In genomic region chr20:860891-861290, GRCh38 we compare ENCODE assay signal across 14 cellular contexts. TPM values are rescaled to one million over a fixed set of nuclear protein-coding genes. Genes with fewer than 3 reads are reported as not detected.
DNase-seq lines count a peak whose midpoint lies in the region; ATAC-seq, FAIRE-seq and TF ChIP-seq lines count a peak whose summit lies in the region.
"Had no signal": no experiment of that assay in that cellular context is flagged by ENCODE, and none has a peak within 500 bp of the region (broad histone marks: within the 10 kb centered on the region; RNA-seq: fewer than 3 reads in every experiment).

No MANE protein-coding gene starts in this region.

- no peak for TF ChIP-seq CTCF in epithelial cell of esophagus (IDR thresholded peaks at IDR 0.05; ENCODE audit: insufficient read depth, low read depth, low read length, missing control alignments)
- TF ChIP-seq CTCF in keratinocyte (optimal IDR thresholded peaks at IDR 0.05 in 1 of 3, IDR thresholded peaks at IDR 0.05 in 1 of 3, conservative IDR thresholded peaks at IDR 0.05 in 1 of 3; ENCODE audit: extremely low read depth in 1 of 3, insufficient read depth in 2 of 3, low read length in 3 of 3), result no peak
- TF ChIP-seq CTCF in testis (IDR thresholded peaks at IDR 0.05), result no peak
- no peak for TF ChIP-seq CTCF in smooth muscle cell (IDR thresholded peaks at IDR 0.05; ENCODE audit: borderline replicate concordance, insufficient read depth, poor library complexity, severe bottlenecking)

- H3K9ac ChIP-seq in keratinocyte (ENCODE audit: control insufficient read depth, extremely low read depth, insufficient read depth, low read length) (no peak overlapping the region), smooth muscle cell (ENCODE audit: low read depth) (no peak overlapping the region)
- H3K9ac ChIP-seq: BLaER1 had no signal

- H3K4me3 Mint-ChIP-seq in activated naive CD4-positive, alpha-beta T cell treated with anti-CD3 and anti-CD28 coated beads, Interleukin-2, amount 10 ng/mL, durations not matched to agents 7 days and 5 days, result no peak overlapping the region
- H3K4me3 Mint-ChIP-seq: HFFc6 had no signal

- H3K36me3 ChIP-seq in keratinocyte (ENCODE audit: control insufficient read depth in 2 of 2, extremely low read depth in 1 of 2, insufficient read depth in 2 of 2, low read length in 2 of 2), result no peaks in the 10 kb centered on the region
- no peaks in the 10 kb centered on the region for H3K36me3 ChIP-seq in testis (ENCODE audit: low read depth, missing control alignments)
- H3K36me3 ChIP-seq in smooth muscle cell (ENCODE audit: low read depth), result no peaks in the 10 kb centered on the region

- H3K27ac ChIP-seq in keratinocyte (ENCODE audit: control insufficient read depth, insufficient read depth, low read length) (peak overlapping the region; percentile 47), testis (no peak overlapping the region), smooth muscle cell (ENCODE audit: low read depth) (no peak overlapping the region)
- H3K27ac ChIP-seq: BLaER1 had no signal

- intact Hi-C loops in testis (cut with DNase I; ENCODE audit: low total_unique reads), result no loop called here

- peaks cover 18% of the 10 kb centered on the region for H3K36me3 Mint-ChIP-seq in activated naive CD4-positive, alpha-beta T cell treated with anti-CD3 and anti-CD28 coated beads, Interleukin-2, amount 10 ng/mL, durations not matched to agents 7 days and 5 days
- H3K36me3 Mint-ChIP-seq in activated naive CD4-positive, alpha-beta T cell treated with anti-CD3 and anti-CD28 coated beads, Interleukin-2, amount 50 U/mL, for 72 hours, result no peaks in the 10 kb centered on the region

- peak; percentile 98 for FAIRE-seq in keratinocyte (lab: Jason Lieb, UNC)

- H3K27me3 Mint-ChIP-seq in activated naive CD4-positive, alpha-beta T cell treated with anti-CD3 and anti-CD28 coated beads, Interleukin-2, amount 10 ng/mL, durations not matched to agents 7 days and 5 days, result peaks cover 4% of the 10 kb centered on the region
- H3K27me3 Mint-ChIP-seq: CD4-positive, CD25-positive, alpha-beta regulatory T cell had no signal

- H3K9me1 ChIP-seq in keratinocyte (ENCODE audit: control insufficient read depth, extremely low read depth, insufficient read depth, low read length), result no peaks in the 10 kb centered on the region

- dilution Hi-C loops in keratinocyte (cut with MboI; ENCODE audit: extremely low pct_ligation_motif_present, low sequenced_read_pairs), result no loop called here

- 96 to 100% methylated on average over 2 of the region's 2 CpGs for WGBS in testis, 2 donors
- WGBS in smooth muscle cell (ENCODE audit: low lambda C conversion rate), result 95% methylated on average over 2 of the region's 2 CpGs

- no peak for TF ChIP-seq POLR2A in testis (IDR thresholded peaks at IDR 0.05)

- no peaks in the 10 kb centered on the region for H3F3A ChIP-seq in smooth muscle cell (ENCODE audit: low read depth)

- H3K79me2 ChIP-seq in keratinocyte (ENCODE audit: control insufficient read depth, insufficient read depth, low read length), result no peaks in the 10 kb centered on the region
- no peaks in the 10 kb centered on the region for H3K79me2 ChIP-seq in smooth muscle cell (ENCODE audit: low read depth)

- H3K27ac Mint-ChIP-seq in activated naive CD4-positive, alpha-beta T cell treated with anti-CD3 and anti-CD28 coated beads, Interleukin-2, amount 10 ng/mL, durations not matched to agents 7 days and 5 days, result peak overlapping the region; percentile 52
- no peak overlapping the region for H3K27ac Mint-ChIP-seq in activated naive CD4-positive, alpha-beta T cell treated with anti-CD3 and anti-CD28 coated beads, Interleukin-2, amount 50 U/mL, for 72 hours
- H3K27ac Mint-ChIP-seq: HFFc6 had no signal

- peaks cover 69% of the 10 kb centered on the region for H3K4me1 Mint-ChIP-seq in activated naive CD4-positive, alpha-beta T cell treated with anti-CD3 and anti-CD28 coated beads, Interleukin-2, amount 10 ng/mL, durations not matched to agents 7 days and 5 days

- H4K20me1 ChIP-seq in keratinocyte (ENCODE audit: control insufficient read depth, extremely low read depth, insufficient read depth, low read length), result no peaks in the 10 kb centered on the region
- H4K20me1 ChIP-seq in smooth muscle cell (ENCODE audit: low read depth), result no peaks in the 10 kb centered on the region

- peaks cover 2% of the 10 kb centered on the region for H3K9me3 Mint-ChIP-seq in activated naive CD4-positive, alpha-beta T cell treated with anti-CD3 and anti-CD28 coated beads, Interleukin-2, amount 10 ng/mL, durations not matched to agents 7 days and 5 days
- no peaks in the 10 kb centered on the region for H3K9me3 Mint-ChIP-seq in activated naive CD4-positive, alpha-beta T cell treated with anti-CD3 and anti-CD28 coated beads, Interleukin-2, amount 50 U/mL, for 72 hours
- H3K9me3 Mint-ChIP-seq: CD4-positive, CD25-positive, alpha-beta regulatory T cell; HFFc6 had no signal

- no peak for ATAC-seq in activated naive CD4-positive, alpha-beta T cell treated with anti-CD3 and anti-CD28 coated beads, Interleukin-2, amount 50 U/mL, for 72 hours

- H3K4me2 ChIP-seq in keratinocyte (ENCODE audit: control insufficient read depth, extremely low read depth, insufficient read depth, low read depth, low read length) (peak overlapping the region; percentile 68), smooth muscle cell (no peak overlapping the region)

- no peak for DNase-seq in activated naive CD4-positive, alpha-beta T cell treated with anti-CD3 and anti-CD28 coated beads, Interleukin-2, amount 10 ng/mL, durations not matched to agents 7 days and 5 days
- no peak for DNase-seq in activated naive CD4-positive, alpha-beta T cell treated with anti-CD3 and anti-CD28 coated beads, Interleukin-2, amount 50 U/mL, for 72 hours (ENCODE audit: low spot score in 2 of 2)
- DNase-seq in epithelial cell of esophagus (ENCODE audit: low read depth), result peak; percentile 71
- no peak for DNase-seq in keratinocyte (ENCODE audit: low read depth, low spot score)
- no peak for DNase-seq in testis
- DNase-seq in GDM1 (lab: John Stamatoyannopoulos, UW), result no peak
- DNase-seq in smooth muscle cell (lab: John Stamatoyannopoulos, UW; ENCODE audit: unreplicated experiment), result no peak
- DNase-seq: 8988T; AML-193; CD4-positive, CD25-positive, alpha-beta regulatory T cell; DMS53; HCEC 1CT; HFFc6 had no signal

- CTCF ChIA-PET in activated naive CD4-positive, alpha-beta T cell treated with anti-CD3 and anti-CD28 coated beads, Interleukin-2, amount 10 ng/mL, durations not matched to agents 7 days and 5 days (lab: Charles Lee), result no interaction called here

- H3K9me3 ChIP-seq in keratinocyte (ENCODE audit: control insufficient read depth, low read depth, low read length) (no peaks in the 10 kb centered on the region), testis (no peaks in the 10 kb centered on the region), smooth muscle cell (replicated peaks; ENCODE audit: low read depth) (no peaks in the 10 kb centered on the region)
- H3K9me3 ChIP-seq: BLaER1 had no signal

- H3K4me1 ChIP-seq in keratinocyte (ENCODE audit: control insufficient read depth, extremely low read depth, insufficient read depth, low read length) (peaks cover 51% of the 10 kb centered on the region), testis (no peaks in the 10 kb centered on the region), smooth muscle cell (ENCODE audit: low read depth) (peaks cover 7% of the 10 kb centered on the region)

- H3K27me3 ChIP-seq in keratinocyte (ENCODE audit: control insufficient read depth, extremely low read depth, insufficient read depth, low read length) (no peaks in the 10 kb centered on the region), testis (no peaks in the 10 kb centered on the region), smooth muscle cell (ENCODE audit: low read depth) (peaks cover 4% of the 10 kb centered on the region)
- H3K27me3 ChIP-seq: BLaER1 had no signal

- H2AFZ ChIP-seq in keratinocyte (ENCODE audit: control insufficient read depth, low read length), result no peak overlapping the region
- H2AFZ ChIP-seq in smooth muscle cell (ENCODE audit: low read depth), result no peak overlapping the region

- H3K4me3 ChIP-seq in epithelial cell of esophagus (ENCODE audit: low read length) (no peak overlapping the region), keratinocyte (ENCODE audit: control insufficient read depth in 2 of 3, extremely low read depth in 1 of 3, insufficient read depth in 2 of 3, low read depth in 1 of 3, low read length in 3 of 3) (no peak overlapping the region), testis (no peak overlapping the region), smooth muscle cell (no peak overlapping the region)
- H3K4me3 ChIP-seq: BLaER1 had no signal

RNA-seq across cellular contexts. Expression of gene FAM110A, which starts 27.4 kb away (rescaled TPM):
- total RNA-seq in activated naive CD4-positive, alpha-beta T cell treated with anti-CD3 and anti-CD28 coated beads, Interleukin-2, amount 50 U/mL, for 72 hours, result 10 to 100 TPM; 12.0 to 25.7 TPM
- 12.3 to 15.5 TPM (median 13.2 TPM) in 3 replicates for polyA plus RNA-seq in keratinocyte
- polyA plus RNA-seq in keratinocyte (2011; ENCODE audit: low read depth), result 14.3 TPM
- polyA plus RNA-seq in keratinocyte (2011; cell fraction: cytosol; rRNA removed), result 10.4 and 20.6 TPM in 2 replicates
- polyA plus RNA-seq in keratinocyte (2011; cell fraction: nucleus; rRNA removed), result 29.0 and 34.2 TPM in 2 replicates
- 16.3 and 19.3 TPM in 2 replicates for polyA plus RNA-seq in keratinocyte (2012; ENCODE audit: low replicate concordance)
- polyA minus RNA-seq in keratinocyte, result 6.5 to 16.2 TPM (median 7.3 TPM) in 3 replicates
- polyA minus RNA-seq in keratinocyte (2011; cell fraction: cytosol; rRNA and poly(A)+ RNA removed), result 18.2 TPM
- 6.3 and 7.7 TPM in 2 replicates for polyA minus RNA-seq in keratinocyte (2011; cell fraction: nucleus; rRNA and poly(A)+ RNA removed)
- 1 to 10 TPM; 5.1 to 7.7 TPM for total RNA-seq in testis
- 5.5 TPM for polyA plus RNA-seq in testis (ENCODE audit: insufficient read depth, low read depth, low replicate concordance)
- total RNA-seq in smooth muscle cell, result 2.9 and 5.3 TPM in 2 replicates
- polyA plus RNA-seq in smooth muscle cell, result 5.6 and 8.7 TPM in 2 replicates

RNA-seq across cellular contexts. Expression of gene ANGPT4, which starts 55.2 kb away (rescaled TPM):
- total RNA-seq in activated naive CD4-positive, alpha-beta T cell treated with anti-CD3 and anti-CD28 coated beads, Interleukin-2, amount 50 U/mL, for 72 hours, result under 1 TPM in 1 of 2 donors, not detected in 1; 0.06 TPM
- polyA plus RNA-seq in keratinocyte (not detected in 3 replicates), testis (ENCODE audit: insufficient read depth, low read depth, low replicate concordance) (1.2 TPM), smooth muscle cell (0.04 and 0.39 TPM in 2 replicates)
- polyA plus RNA-seq in keratinocyte (2011; ENCODE audit: low read depth), result not detected
- not detected in 2 replicates for polyA plus RNA-seq in keratinocyte (2011; cell fraction: cytosol; rRNA removed)
- not detected in 2 replicates for polyA plus RNA-seq in keratinocyte (2011; cell fraction: nucleus; rRNA removed)
- 0.02 TPM in 1 of 2 replicates, not detected in the other for polyA plus RNA-seq in keratinocyte (2012; ENCODE audit: low replicate concordance)
- polyA minus RNA-seq in keratinocyte, result not detected in 3 replicates
- not detected for polyA minus RNA-seq in keratinocyte (2011; cell fraction: cytosol; rRNA and poly(A)+ RNA removed)
- polyA minus RNA-seq in keratinocyte (2011; cell fraction: nucleus; rRNA and poly(A)+ RNA removed), result not detected in 2 replicates
- total RNA-seq in testis (under 1 TPM; 0.56 to 0.79 TPM), smooth muscle cell (not detected in 2 replicates)
- total RNA-seq: CD4-positive, CD25-positive, alpha-beta regulatory T cell; HFFc6 had no signal
- polyA plus RNA-seq: CD4-positive, CD25-positive, alpha-beta regulatory T cell had no signal
